In the genomic region with DNA sequence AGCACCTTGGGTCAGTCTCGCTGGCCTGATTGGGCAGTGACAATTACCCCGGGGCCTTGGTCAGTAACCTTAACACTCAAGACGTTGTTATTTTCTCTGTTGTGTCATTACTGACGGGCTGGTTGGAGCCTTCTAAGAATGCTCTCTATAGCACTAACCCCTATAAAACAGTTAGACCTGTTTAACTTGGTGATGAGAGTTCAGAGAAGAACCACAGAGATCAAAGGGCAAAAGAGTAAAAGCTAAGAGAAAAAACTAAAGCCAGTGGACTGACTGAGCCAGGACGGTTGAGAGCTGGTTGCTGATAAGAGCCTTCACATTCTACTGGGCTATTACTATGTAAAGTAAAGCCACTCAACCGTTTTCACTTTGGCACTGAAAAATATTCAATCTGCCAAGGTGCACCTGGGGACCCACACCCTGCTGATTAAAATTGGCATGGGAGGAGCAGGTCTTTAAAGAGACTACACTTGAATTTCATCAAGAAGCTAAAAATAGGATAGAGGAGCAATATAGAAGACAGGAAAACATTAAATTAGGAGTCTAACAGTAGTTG, we compare ENCODE assay signal across 11 cellular contexts. TPM values are rescaled to one million over a fixed set of nuclear protein-coding genes. Genes with fewer than 3 reads are reported as not detected.
DNase-seq lines count a peak whose midpoint lies in the region; ATAC-seq and TF ChIP-seq lines count a peak whose summit lies in the region.
"Had no signal": no experiment of that assay in that cellular context is flagged by ENCODE, and none has a peak within 500 bp of the region (broad histone marks: within the 10 kb centered on the region; RNA-seq: fewer than 3 reads in every experiment).

No MANE protein-coding gene starts in this region.

- no peaks in the 10 kb centered on the region for H3K9me3 Mint-ChIP-seq in stimulated activated naive B cell treated with anti-CD40 and anti-IgM and Interleukin-4, amounts not matched to agents 10 μg/mL and 1 μg/mL and 100 μg/mL, for 72 hours
- H3K9me3 Mint-ChIP-seq: naive B cell had no signal

- H3K9ac ChIP-seq in mammary epithelial cell (ENCODE audit: insufficient read depth, low read length) (no peak overlapping the region), trophoblast cell (ENCODE audit: low read length) (no peak overlapping the region)

- no peak overlapping the region for H4K91ac ChIP-seq in trophoblast cell (ENCODE audit: low read depth, low read length)

- peak; percentile 35 for DNase-seq in H7
- peak; percentile 48 for DNase-seq in NCI-H1436 (lab: John Stamatoyannopoulos, UW)
- DNase-seq in mammary epithelial cell = no peak
- DNase-seq in trophoblast cell = peak; percentile 78 to 79
- DNase-seq in stimulated activated naive B cell treated with anti-CD40 and anti-IgM and Interleukin-4, amounts not matched to agents 10 μg/mL and 1 μg/mL and 100 μg/mL, for 72 hours = no peak
- DNase-seq in Ammon's horn (ENCODE audit: low spot score) = no peak
- no peak for DNase-seq in GOT3 (lab: John Stamatoyannopoulos, UW)
- DNase-seq: adrenal gland, MG63, naive B cell had no signal

- H3K9me3 ChIP-seq in mammary epithelial cell (replicated peaks; ENCODE audit: insufficient read depth, low read length) (no peaks in the 10 kb centered on the region), trophoblast cell (ENCODE audit: insufficient read depth, low read depth, low read length) (no peaks in the 10 kb centered on the region)
- H3K9me3 ChIP-seq: adrenal gland, MG63 had no signal

- intact Hi-C loops in mammary epithelial cell (cut with micrococcal nuclease) = no loop called here

- H3K27ac Mint-ChIP-seq in stimulated activated naive B cell treated with anti-CD40 and anti-IgM and Interleukin-4, amounts not matched to agents 10 μg/mL and 1 μg/mL and 100 μg/mL, for 72 hours = no peak overlapping the region

- no peak overlapping the region for H3K4me3 ChIP-seq in H7 (ENCODE audit: insufficient read depth, low read depth, low read length)
- H3K4me3 ChIP-seq in mammary epithelial cell (replicated peaks in 1 of 3; ENCODE audit: insufficient read depth in 1 of 3, low read depth in 2 of 3, low read length in 3 of 3) = no peak overlapping the region
- H3K4me3 ChIP-seq in trophoblast cell (ENCODE audit: low read depth, low read length) = no peak overlapping the region
- H3K4me3 ChIP-seq: adrenal gland, MG63 had no signal

- H2BK12ac ChIP-seq in trophoblast cell (ENCODE audit: low read length) = no peak overlapping the region

- in situ Hi-C loops in mammary epithelial cell (cut with MboI; ENCODE audit: low sequenced_read_pairs in 2 of 2) = no loop called here

- dilution Hi-C loops in mammary epithelial cell (cut with HindIII; ENCODE audit: low sequenced_read_pairs) = no loop called here

- H2AK5ac ChIP-seq in trophoblast cell (ENCODE audit: low read length) = no peak overlapping the region

- CTCF ChIA-PET in mammary epithelial cell (lab: Charles Lee; ENCODE audit: low non-redundant PET) = no interaction called here

- H3K27me3 Mint-ChIP-seq in stimulated activated naive B cell treated with anti-CD40 and anti-IgM and Interleukin-4, amounts not matched to agents 10 μg/mL and 1 μg/mL and 100 μg/mL, for 72 hours = peaks cover 0 to 5% of the 10 kb centered on the region in 2 donors

- H3K18ac ChIP-seq in trophoblast cell (ENCODE audit: low read length) = no peak overlapping the region

- H4K12ac ChIP-seq in trophoblast cell (ENCODE audit: low read depth, low read length) = no peak overlapping the region

- H3K27me3 ChIP-seq in H7 (ENCODE audit: control insufficient read depth, insufficient read depth, low read length) = no peaks in the 10 kb centered on the region
- H3K27me3 ChIP-seq in mammary epithelial cell (ENCODE audit: insufficient read depth, low read length) = no peaks in the 10 kb centered on the region
- H3K27me3 ChIP-seq in trophoblast cell (ENCODE audit: insufficient read depth, low read length) = no peaks in the 10 kb centered on the region
- H3K27me3 ChIP-seq: adrenal gland, MG63 had no signal

- no peak for ATAC-seq in stimulated activated naive B cell treated with anti-CD40 and anti-IgM and Interleukin-4, amounts not matched to agents 10 μg/mL and 1 μg/mL and 100 μg/mL, for 72 hours (replicated peaks)

- H3K4ac ChIP-seq in trophoblast cell (ENCODE audit: low read depth, low read length) = no peak overlapping the region

- no peak for TF ChIP-seq CTCF in mammary epithelial cell (conservative IDR thresholded peaks at IDR 0.05 in 1 of 2, IDR thresholded peaks at IDR 0.05 in 1 of 2; ENCODE audit: extremely low read depth in 1 of 2, insufficient read depth in 1 of 2, low read depth in 1 of 2, low read length in 2 of 2)

- H3K23ac ChIP-seq in trophoblast cell (ENCODE audit: low read length) = no peak overlapping the region

- no peaks in the 10 kb centered on the region for H4K20me1 ChIP-seq in mammary epithelial cell (ENCODE audit: insufficient read depth, low read length)

- H3K79me1 ChIP-seq in trophoblast cell (ENCODE audit: low read length) = no peaks in the 10 kb centered on the region

- no peak overlapping the region for H2BK5ac ChIP-seq in trophoblast cell (ENCODE audit: low read depth, low read length, poor library complexity)

- WGBS in mammary epithelial cell (ENCODE audit: low coverage, missing lambda C conversion rate) = 63% methylated on average over 6 of the region's 6 CpGs
- no CpG with 5 or more reads among the region's 6 CpGs for whole genome bisulfite sequencing in trophoblast cell (ENCODE audit: extremely low coverage, insufficient coverage, insufficient read length)

- no peaks in the 10 kb centered on the region for H3K36me3 ChIP-seq in H7 (replicated peaks; ENCODE audit: control insufficient read depth, insufficient read depth, low read length)
- no peaks in the 10 kb centered on the region for H3K36me3 ChIP-seq in mammary epithelial cell (ENCODE audit: insufficient read depth, low read length)
- H3K36me3 ChIP-seq in trophoblast cell (ENCODE audit: control insufficient read depth in 1 of 2, insufficient read depth in 2 of 2, low read length in 2 of 2) = no peaks in the 10 kb centered on the region
- H3K36me3 ChIP-seq: adrenal gland, MG63 had no signal

- H3K27ac ChIP-seq in mammary epithelial cell (ENCODE audit: insufficient read depth, low read depth, low read length) (no peak overlapping the region), trophoblast cell (ENCODE audit: low read depth, low read length) (peak overlapping the region; percentile 29)
- H3K27ac ChIP-seq: adrenal gland, VCaP had no signal

- peak overlapping the region; percentile 14 for H2AFZ ChIP-seq in mammary epithelial cell (ENCODE audit: low read depth, low read length)
- H2AFZ ChIP-seq in trophoblast cell (ENCODE audit: insufficient read depth, low read length, poor library complexity) = no peak overlapping the region

- H3K4me3 Mint-ChIP-seq in stimulated activated naive B cell treated with anti-CD40 and anti-IgM and Interleukin-4, amounts not matched to agents 10 μg/mL and 1 μg/mL and 100 μg/mL, for 72 hours = no peak overlapping the region

- H3K4me1 Mint-ChIP-seq in stimulated activated naive B cell treated with anti-CD40 and anti-IgM and Interleukin-4, amounts not matched to agents 10 μg/mL and 1 μg/mL and 100 μg/mL, for 72 hours = peaks cover 0 to 1% of the 10 kb centered on the region in 2 donors

- no peak overlapping the region for H2BK120ac ChIP-seq in trophoblast cell (ENCODE audit: insufficient read depth, low read length, poor library complexity)

- H3K14ac ChIP-seq in trophoblast cell (ENCODE audit: low read length) = no peak overlapping the region

- BruUV-seq in mammary epithelial cell (replicated peaks; lab: Mats Ljungman, UMichigan) = no TSS peak

- H3K79me2 ChIP-seq in mammary epithelial cell (ENCODE audit: insufficient read depth, low read length) (no peaks in the 10 kb centered on the region), trophoblast cell (ENCODE audit: control insufficient read depth, insufficient read depth, low read length, poor library complexity) (no peaks in the 10 kb centered on the region)

- H3K4me1 ChIP-seq in mammary epithelial cell (ENCODE audit: insufficient read depth, low read length) = peaks cover 10% of the 10 kb centered on the region
- H3K4me1 ChIP-seq in trophoblast cell (ENCODE audit: control insufficient read depth in 1 of 2, insufficient read depth in 2 of 2, low read length in 2 of 2) = peaks cover 0 to 3% of the 10 kb centered on the region in 2 experiments
- H3K4me1 ChIP-seq: adrenal gland had no signal

- no peaks in the 10 kb centered on the region for H3K36me3 Mint-ChIP-seq in stimulated activated naive B cell treated with anti-CD40 and anti-IgM and Interleukin-4, amounts not matched to agents 10 μg/mL and 1 μg/mL and 100 μg/mL, for 72 hours
- H3K36me3 Mint-ChIP-seq: naive B cell had no signal

- no peak overlapping the region for H4K8ac ChIP-seq in trophoblast cell (ENCODE audit: low read depth, low read length)

- no peak overlapping the region for H3K4me2 ChIP-seq in mammary epithelial cell (ENCODE audit: insufficient read depth, low read depth, low read length)
- no peak overlapping the region for H3K4me2 ChIP-seq in trophoblast cell (ENCODE audit: low read length)

RNA-seq across cellular contexts. Expression of gene ITGB1, which starts 13.6 kb away (rescaled TPM):
- 269 and 367 TPM in 2 replicates for total RNA-seq in H7 (2014; rRNA removed; shearing (Covaris generic))
- 1,000 to 10,000 TPM; 1,296 to 1,718 TPM for total RNA-seq in mammary epithelial cell
- polyA plus RNA-seq in mammary epithelial cell = 671 TPM
- polyA minus RNA-seq in mammary epithelial cell = 831 TPM
- 787 and 808 TPM in 2 replicates for polyA plus RNA-seq in trophoblast cell (2013)

Comparison
In these comparisons a context has a peak if more than half of its experiments do, and no peak if none do; other contexts are left out.
1. DNase-seq: peak in H7 (single experiment), NCI-H1436 (single experiment) and trophoblast cell (2 of 2); none in mammary epithelial cell (single experiment), stimulated activated naive B cell treated with anti-CD40 and anti-IgM and Interleukin-4, amounts not matched to agents 10 μg/mL and 1 μg/mL and 100 μg/mL, for 72 hours (single experiment), Ammon's horn (single experiment) and GOT3 (single experiment).